8 cellular contexts compared by ENCODE assay signal in the genomic region with DNA sequence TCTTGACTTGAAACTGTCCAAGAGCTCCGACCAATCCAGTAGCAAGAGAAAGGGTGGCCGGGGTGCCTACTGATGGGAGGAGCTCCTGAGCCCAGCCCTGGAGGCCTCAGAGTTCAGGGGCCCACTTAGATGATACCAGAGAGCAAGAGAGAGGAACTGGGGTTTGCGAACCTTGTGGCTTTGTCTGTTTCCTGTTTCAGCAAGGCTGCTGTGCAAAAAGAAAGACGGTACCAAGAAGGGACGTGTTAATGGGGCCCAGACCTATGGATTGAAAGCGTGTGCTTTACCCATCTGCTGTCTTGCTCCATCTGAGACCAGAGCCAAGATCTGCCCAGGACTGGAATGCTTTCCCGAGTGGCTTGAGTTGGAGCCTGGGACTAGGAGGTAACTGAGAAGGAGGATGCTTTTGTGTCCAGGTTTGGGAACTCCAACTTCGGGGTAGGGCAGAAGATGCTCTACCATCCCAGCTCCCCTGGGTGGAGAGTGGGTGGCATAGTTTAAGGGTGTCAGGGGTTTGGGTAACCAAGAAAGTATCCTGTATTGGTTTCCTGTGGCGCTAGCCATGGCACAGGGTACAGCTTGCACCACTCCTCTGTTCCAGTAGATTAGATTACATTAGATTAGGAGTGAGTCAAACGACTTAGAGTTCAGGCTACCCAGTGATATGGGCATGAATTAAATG. TPM values are rescaled to one million over a fixed set of nuclear protein-coding genes. Genes with fewer than 3 reads are reported as not detected.
DNase-seq lines count a peak whose midpoint lies in the region; ATAC-seq and TF ChIP-seq lines count a peak whose summit lies in the region.

Gene TRAF3IP3 (plus strand): TSS at position 128 of the 682 bp plus-strand sequence. CDS start 3,987 bp downstream, outside the sequence.

- POLR2A ChIA-PET in HEK293T (lab: Yijun Ruan, JAX): no interaction called here

- peak within 1 kb of the TSS; percentile 80 for H3K4me3 ChIP-seq in OCI-LY3 (ENCODE audit: low read length)
- H3K4me3 ChIP-seq in muscle layer of duodenum (ENCODE audit: low read depth in 1 of 2, low read length in 2 of 2): peak within 1 kb of the TSS; percentile 6 to 32
- H3K4me3 ChIP-seq in HAP-1: no peak within 1 kb of the TSS

- H4K20me1 ChIP-seq in OCI-LY3 (ENCODE audit: insufficient read depth, low read length): no peaks in the 10 kb centered on the region

- H3K27me3 ChIP-seq in OCI-LY3 (ENCODE audit: low read depth, low read length) (no peaks in the 10 kb centered on the region), muscle layer of duodenum (ENCODE audit: low read depth, low read length) (no peaks in the 10 kb centered on the region), HAP-1 (ENCODE audit: low read depth) (no peaks in the 10 kb centered on the region)

- peak within 1 kb of the TSS; percentile 86 for H3K9ac ChIP-seq in OCI-LY3 (ENCODE audit: low read length)

- H3K4me1 ChIP-seq in OCI-LY3 (ENCODE audit: low read length): peaks cover 62% of the 10 kb centered on the region
- H3K4me1 ChIP-seq in muscle layer of duodenum (ENCODE audit: control insufficient read depth in 1 of 2, insufficient read depth in 2 of 2, low read length in 2 of 2): no peaks in the 10 kb centered on the region
- no peaks in the 10 kb centered on the region for H3K4me1 ChIP-seq in HAP-1

- TF ChIP-seq CTCF in OCI-LY3 (IDR thresholded peaks at IDR 0.05; ENCODE audit: low read depth, low read length): no peak

- no peaks in the 10 kb centered on the region for H3K9me3 ChIP-seq in OCI-LY3 (ENCODE audit: insufficient read depth, low read length)
- H3K9me3 ChIP-seq in muscle layer of duodenum (ENCODE audit: control insufficient read depth in 1 of 2, low read length in 2 of 2): no peaks in the 10 kb centered on the region
- H3K9me3 ChIP-seq in HAP-1: no peaks in the 10 kb centered on the region

- H3K79me2 ChIP-seq in OCI-LY3 (ENCODE audit: low read length): peaks cover 12% of the 10 kb centered on the region; the same call in 1 of the 2 replicates

- H3K36me3 ChIP-seq in OCI-LY3 (replicated peaks; ENCODE audit: low read depth, low read length): peaks cover 11% of the 10 kb centered on the region
- no peaks in the 10 kb centered on the region for H3K36me3 ChIP-seq in muscle layer of duodenum (ENCODE audit: control insufficient read depth in 1 of 2, insufficient read depth in 2 of 2, low read length in 2 of 2)
- H3K36me3 ChIP-seq in HAP-1 (replicated peaks): no peaks in the 10 kb centered on the region

- H3K4me2 ChIP-seq in OCI-LY3 (ENCODE audit: low read length): peak within 1 kb of the TSS; percentile 98

- peak; percentile 48 to 61 for DNase-seq in activated T-helper 1 cell treated with anti-CD3 and anti-CD28 coated beads, Interleukin-2, amount 50 U/mL, for 16 hours (ENCODE audit: low read depth in 1 of 2, low spot score in 1 of 2)
- DNase-seq in HAP-1 (ENCODE audit: low spot score in 2 of 2) (no peak), dermis blood vessel endothelial cell (no peak), HEK293T (ENCODE audit: extremely low spot score) (no peak)

- peak; percentile 81 for ATAC-seq in GM18498 (IDR thresholded peaks at IDR 0.05; ENCODE audit: unreplicated experiment)
- ATAC-seq in HG02678 (IDR thresholded peaks at IDR 0.05; ENCODE audit: unreplicated experiment): peak; percentile 74

- H2AFZ ChIP-seq in OCI-LY3 (ENCODE audit: low read depth, low read length): peak within 1 kb of the TSS; percentile 91

- in situ Hi-C loops in HAP-1 (cut with MboI; ENCODE audit: low sequenced_read_pairs): no loop called here

- peak within 1 kb of the TSS; percentile 88 for H3K27ac ChIP-seq in OCI-LY3 (ENCODE audit: low read length)
- peak within 1 kb of the TSS; percentile 57 for H3K27ac ChIP-seq in muscle layer of duodenum (ENCODE audit: low read length)

- CTCF ChIA-PET in HEK293T (lab: Yijun Ruan, JAX): no interaction called here

TF ChIP-seq in HEK293T, 16 proteins besides CTCF, POLR2A, EP300 and RAD21:
- TF ChIP-seq CTBP1 (IDR thresholded peaks at IDR 0.05; ENCODE audit: borderline replicate concordance) (no peak), L3MBTL2 (conservative IDR thresholded peaks at IDR 0.05) (no peak), LEF1 (IDR thresholded peaks at IDR 0.05; ENCODE audit: borderline replicate concordance) (no peak), ELF4 (IDR thresholded peaks at IDR 0.05) (no peak), ZNF384 (IDR thresholded peaks at IDR 0.05) (no peak), FOXM1 (IDR thresholded peaks at IDR 0.05; ENCODE audit: borderline replicate concordance) (no peak), ARNT (IDR thresholded peaks at IDR 0.05) (no peak), FOXK2 (IDR thresholded peaks at IDR 0.05) (no peak), NFRKB (IDR thresholded peaks at IDR 0.05) (no peak), HDGF (IDR thresholded peaks at IDR 0.05; ENCODE audit: borderline replicate concordance) (no peak), BHLHE40 (IDR thresholded peaks at IDR 0.05; ENCODE audit: borderline replicate concordance) (no peak)
- TF ChIP-seq, protein P1, sequence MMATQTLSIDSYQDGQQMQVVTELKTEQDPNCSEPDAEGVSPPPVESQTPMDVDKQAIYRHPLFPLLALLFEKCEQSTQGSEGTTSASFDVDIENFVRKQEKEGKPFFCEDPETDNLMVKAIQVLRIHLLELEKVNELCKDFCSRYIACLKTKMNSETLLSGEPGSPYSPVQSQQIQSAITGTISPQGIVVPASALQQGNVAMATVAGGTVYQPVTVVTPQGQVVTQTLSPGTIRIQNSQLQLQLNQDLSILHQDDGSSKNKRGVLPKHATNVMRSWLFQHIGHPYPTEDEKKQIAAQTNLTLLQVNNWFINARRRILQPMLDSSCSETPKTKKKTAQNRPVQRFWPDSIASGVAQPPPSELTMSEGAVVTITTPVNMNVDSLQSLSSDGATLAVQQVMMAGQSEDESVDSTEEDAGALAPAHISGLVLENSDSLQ (IDR thresholded peaks at IDR 0.05): no peak

RNA-seq across cellular contexts. Expression of gene TRAF3IP3, which starts in this region (rescaled TPM):
- not detected in 2 replicates for total RNA-seq in dermis blood vessel endothelial cell

Comparison
In these comparisons a context has a peak if more than half of its experiments do, and no peak if none do; other contexts are left out.
1. DNase-seq: peak in activated T-helper 1 cell treated with anti-CD3 and anti-CD28 coated beads, Interleukin-2, amount 50 U/mL, for 16 hours (2 of 2); none in HAP-1 (0 of 2), dermis blood vessel endothelial cell (single experiment) and HEK293T (single experiment).